1 cellular context compared by ENCODE assay signal in the genomic region with DNA sequence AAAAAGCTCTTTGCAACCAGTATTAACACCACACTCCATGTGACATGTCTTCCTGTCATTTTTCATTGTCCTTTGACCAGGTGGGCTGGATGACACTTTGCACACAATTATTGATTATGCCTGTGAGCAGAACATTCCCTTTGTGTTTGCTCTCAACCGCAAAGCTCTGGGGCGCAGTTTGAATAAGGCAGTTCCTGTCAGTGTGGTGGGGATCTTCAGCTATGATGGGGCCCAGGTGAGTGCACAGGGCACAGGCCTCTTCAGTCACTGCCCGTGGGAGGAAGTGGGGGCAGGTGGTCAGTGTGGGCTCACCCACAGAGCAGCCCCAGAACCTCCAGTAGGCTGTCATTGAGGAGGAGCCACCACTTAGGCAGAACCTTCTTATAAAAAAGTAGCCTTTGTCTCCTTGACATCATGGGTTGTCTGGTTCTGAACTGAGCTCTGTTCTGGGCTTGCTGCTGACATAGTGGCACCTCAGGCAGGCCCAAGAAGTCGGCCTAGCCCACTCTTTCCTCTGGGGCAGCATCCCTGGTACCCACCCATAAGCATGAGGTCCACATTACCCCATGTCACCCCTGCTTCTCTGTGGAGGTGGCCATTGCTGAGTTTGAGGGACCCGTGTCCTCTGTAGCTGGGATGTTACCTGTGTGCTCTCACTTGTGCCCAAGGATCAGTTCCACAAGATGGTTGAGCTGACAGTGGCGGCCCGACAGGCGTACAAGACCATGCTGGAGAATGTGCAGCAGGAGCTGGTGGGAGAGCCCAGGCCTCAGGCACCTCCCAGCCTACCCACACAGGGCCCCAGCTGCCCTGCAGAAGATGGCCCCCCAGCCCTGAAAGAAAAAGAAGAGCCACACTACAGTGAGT.
TF ChIP-seq lines count a peak whose summit lies in the region.

No MANE protein-coding gene starts in this region.

TF ChIP-seq in HepG2, 621 proteins besides CTCF, POLR2A, EP300 and RAD21 (continued from another document and continues in another):
- TF ChIP-seq, protein P1, sequence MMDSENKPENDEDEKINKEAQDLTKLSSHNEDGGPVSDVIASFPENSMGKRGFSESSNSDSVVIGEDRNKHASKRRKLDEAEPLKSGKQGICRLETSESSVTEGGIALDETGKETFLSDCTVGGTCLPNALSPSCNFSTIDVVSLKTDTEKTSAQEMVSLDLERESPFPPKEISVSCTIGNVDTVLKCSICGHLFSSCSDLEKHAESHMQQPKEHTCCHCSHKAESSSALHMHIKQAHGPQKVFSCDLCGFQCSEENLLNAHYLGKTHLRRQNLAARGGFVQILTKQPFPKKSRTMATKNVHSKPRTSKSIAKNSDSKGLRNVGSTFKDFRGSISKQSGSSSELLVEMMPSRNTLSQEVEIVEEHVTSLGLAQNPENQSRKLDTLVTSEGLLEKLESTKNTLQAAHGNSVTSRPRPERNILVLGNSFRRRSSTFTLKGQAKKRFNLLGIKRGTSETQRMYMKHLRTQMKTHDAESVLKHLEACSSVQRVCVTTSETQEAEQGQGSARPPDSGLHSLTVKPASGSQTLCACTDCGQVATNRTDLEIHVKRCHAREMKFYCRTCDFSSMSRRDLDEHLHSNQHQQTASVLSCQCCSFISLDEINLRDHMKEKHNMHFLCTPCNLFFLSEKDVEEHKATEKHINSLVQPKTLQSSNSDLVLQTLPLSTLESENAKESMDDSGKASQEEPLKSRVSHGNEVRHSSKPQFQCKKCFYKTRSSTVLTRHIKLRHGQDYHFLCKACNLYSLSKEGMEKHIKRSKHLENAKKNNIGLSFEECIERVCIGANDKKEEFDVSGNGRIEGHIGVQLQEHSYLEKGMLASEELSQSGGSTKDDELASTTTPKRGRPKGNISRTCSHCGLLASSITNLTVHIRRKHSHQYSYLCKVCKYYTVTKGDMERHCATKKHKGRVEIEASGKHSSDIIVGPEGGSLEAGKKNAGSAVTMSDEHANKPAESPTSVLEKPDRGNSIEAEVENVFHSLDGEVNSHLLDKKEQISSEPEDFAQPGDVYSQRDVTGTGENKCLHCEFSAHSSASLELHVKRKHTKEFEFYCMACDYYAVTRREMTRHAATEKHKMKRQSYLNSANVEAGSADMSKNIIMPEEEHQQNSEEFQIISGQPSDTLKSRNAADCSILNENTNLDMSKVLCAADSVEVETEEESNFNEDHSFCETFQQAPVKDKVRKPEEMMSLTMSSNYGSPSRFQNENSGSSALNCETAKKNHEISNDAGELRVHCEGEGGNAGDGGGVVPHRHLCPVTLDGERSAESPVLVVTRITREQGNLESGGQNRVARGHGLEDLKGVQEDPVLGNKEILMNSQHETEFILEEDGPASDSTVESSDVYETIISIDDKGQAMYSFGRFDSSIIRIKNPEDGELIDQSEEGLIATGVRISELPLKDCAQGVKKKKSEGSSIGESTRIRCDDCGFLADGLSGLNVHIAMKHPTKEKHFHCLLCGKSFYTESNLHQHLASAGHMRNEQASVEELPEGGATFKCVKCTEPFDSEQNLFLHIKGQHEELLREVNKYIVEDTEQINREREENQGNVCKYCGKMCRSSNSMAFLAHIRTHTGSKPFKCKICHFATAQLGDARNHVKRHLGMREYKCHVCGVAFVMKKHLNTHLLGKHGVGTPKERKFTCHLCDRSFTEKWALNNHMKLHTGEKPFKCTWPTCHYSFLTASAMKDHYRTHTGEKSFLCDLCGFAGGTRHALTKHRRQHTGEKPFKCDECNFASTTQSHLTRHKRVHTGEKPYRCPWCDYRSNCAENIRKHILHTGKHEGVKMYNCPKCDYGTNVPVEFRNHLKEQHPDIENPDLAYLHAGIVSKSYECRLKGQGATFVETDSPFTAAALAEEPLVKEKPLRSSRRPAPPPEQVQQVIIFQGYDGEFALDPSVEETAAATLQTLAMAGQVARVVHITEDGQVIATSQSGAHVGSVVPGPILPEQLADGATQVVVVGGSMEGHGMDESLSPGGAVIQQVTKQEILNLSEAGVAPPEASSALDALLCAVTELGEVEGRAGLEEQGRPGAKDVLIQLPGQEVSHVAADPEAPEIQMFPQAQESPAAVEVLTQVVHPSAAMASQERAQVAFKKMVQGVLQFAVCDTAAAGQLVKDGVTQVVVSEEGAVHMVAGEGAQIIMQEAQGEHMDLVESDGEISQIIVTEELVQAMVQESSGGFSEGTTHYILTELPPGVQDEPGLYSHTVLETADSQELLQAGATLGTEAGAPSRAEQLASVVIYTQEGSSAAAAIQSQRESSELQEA (CRISPR knock-in tag; IDR thresholded peaks at IDR 0.05; ENCODE audit: not compliant biosample characterization) = peak; percentile 50
- no peak for TF ChIP-seq IKZF1 (IDR thresholded peaks at IDR 0.05)
- TF ChIP-seq RARG (CRISPR knock-in tag; IDR thresholded peaks at IDR 0.05; ENCODE audit: low read depth) = no peak
- 0 out of 2 replicates have a peak, but pooled peaks have one; percentile 44 for TF ChIP-seq KLF9 (CRISPR knock-in tag; IDR thresholded peaks at IDR 0.05; ENCODE audit: low read depth)
- TF ChIP-seq, protein P2, sequence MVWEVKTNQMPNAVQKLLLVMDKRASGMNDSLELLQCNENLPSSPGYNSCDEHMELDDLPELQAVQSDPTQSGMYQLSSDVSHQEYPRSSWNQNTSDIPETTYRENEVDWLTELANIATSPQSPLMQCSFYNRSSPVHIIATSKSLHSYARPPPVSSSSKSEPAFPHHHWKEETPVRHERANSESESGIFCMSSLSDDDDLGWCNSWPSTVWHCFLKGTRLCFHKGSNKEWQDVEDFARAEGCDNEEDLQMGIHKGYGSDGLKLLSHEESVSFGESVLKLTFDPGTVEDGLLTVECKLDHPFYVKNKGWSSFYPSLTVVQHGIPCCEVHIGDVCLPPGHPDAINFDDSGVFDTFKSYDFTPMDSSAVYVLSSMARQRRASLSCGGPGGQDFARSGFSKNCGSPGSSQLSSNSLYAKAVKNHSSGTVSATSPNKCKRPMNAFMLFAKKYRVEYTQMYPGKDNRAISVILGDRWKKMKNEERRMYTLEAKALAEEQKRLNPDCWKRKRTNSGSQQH (CRISPR knock-in tag; IDR thresholded peaks at IDR 0.05; ENCODE audit: low read depth) = peak; percentile 93
- TF ChIP-seq ZNF30 (CRISPR knock-in tag; IDR thresholded peaks at IDR 0.05) = no peak
- no peak for TF ChIP-seq TRIM24 (CRISPR knock-in tag; IDR thresholded peaks at IDR 0.05)
- TF ChIP-seq, protein P3, sequence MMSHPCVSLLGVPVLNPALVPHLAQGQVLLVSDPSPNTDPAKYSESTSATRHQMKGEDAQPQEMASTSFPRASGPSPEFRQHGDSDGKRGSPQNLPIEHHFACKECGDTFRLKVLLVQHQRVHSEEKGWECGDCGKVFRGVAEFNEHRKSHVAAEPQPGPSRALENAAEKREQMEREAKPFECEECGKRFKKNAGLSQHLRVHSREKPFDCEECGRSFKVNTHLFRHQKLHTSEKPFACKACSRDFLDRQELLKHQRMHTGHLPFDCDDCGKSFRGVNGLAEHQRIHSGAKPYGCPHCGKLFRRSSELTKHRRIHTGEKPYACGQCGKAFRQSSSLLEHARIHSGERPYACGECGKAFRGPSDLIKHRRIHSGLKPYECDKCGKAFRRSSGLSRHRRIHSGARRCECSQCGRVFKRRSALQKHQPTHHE (CRISPR knock-in tag; IDR thresholded peaks at IDR 0.05; ENCODE audit: borderline replicate concordance) = no peak
- 0 out of 2 replicates have a peak, but pooled peaks have one; percentile 90 for TF ChIP-seq ZNF124 (CRISPR knock-in tag; IDR thresholded peaks at IDR 0.05)
- TF ChIP-seq, protein P4, sequence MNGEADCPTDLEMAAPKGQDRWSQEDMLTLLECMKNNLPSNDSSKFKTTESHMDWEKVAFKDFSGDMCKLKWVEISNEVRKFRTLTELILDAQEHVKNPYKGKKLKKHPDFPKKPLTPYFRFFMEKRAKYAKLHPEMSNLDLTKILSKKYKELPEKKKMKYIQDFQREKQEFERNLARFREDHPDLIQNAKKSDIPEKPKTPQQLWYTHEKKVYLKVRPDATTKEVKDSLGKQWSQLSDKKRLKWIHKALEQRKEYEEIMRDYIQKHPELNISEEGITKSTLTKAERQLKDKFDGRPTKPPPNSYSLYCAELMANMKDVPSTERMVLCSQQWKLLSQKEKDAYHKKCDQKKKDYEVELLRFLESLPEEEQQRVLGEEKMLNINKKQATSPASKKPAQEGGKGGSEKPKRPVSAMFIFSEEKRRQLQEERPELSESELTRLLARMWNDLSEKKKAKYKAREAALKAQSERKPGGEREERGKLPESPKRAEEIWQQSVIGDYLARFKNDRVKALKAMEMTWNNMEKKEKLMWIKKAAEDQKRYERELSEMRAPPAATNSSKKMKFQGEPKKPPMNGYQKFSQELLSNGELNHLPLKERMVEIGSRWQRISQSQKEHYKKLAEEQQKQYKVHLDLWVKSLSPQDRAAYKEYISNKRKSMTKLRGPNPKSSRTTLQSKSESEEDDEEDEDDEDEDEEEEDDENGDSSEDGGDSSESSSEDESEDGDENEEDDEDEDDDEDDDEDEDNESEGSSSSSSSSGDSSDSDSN (CRISPR knock-in tag; IDR thresholded peaks at IDR 0.05) = peak; percentile 41; the same call in 1 of the 2 replicates
- peak; percentile 46; the same call in 1 of the 2 replicates for TF ChIP-seq ZFY (CRISPR knock-in tag; IDR thresholded peaks at IDR 0.05)
- TF ChIP-seq POLR2AphosphoS2 (IDR thresholded peaks at IDR 0.05; ENCODE audit: low read depth, low read length) = no peak
- TF ChIP-seq CREM (IDR thresholded peaks at IDR 0.05) = peak; percentile 78
- TF ChIP-seq CREM (CRISPR knock-in tag; IDR thresholded peaks at IDR 0.05) = no peak
- no peak for TF ChIP-seq GLI4 (CRISPR knock-in tag; IDR thresholded peaks at IDR 0.05; ENCODE audit: borderline replicate concordance)
- TF ChIP-seq MYC (CRISPR knock-in tag; IDR thresholded peaks at IDR 0.05; ENCODE audit: borderline replicate concordance) = peak; percentile 31; the same call in 1 of the 2 replicates
- TF ChIP-seq ZBTB7B (CRISPR knock-in tag; IDR thresholded peaks at IDR 0.05) = peak; percentile 97
- TF ChIP-seq ZSCAN9 (CRISPR knock-in tag; IDR thresholded peaks at IDR 0.05; ENCODE audit: borderline replicate concordance) = peak; percentile 89
- no peak for TF ChIP-seq PCBP2 (optimal IDR thresholded peaks at IDR 0.05; ENCODE audit: low read depth, low read length, poor library complexity, severe bottlenecking)
- TF ChIP-seq, protein P5, sequence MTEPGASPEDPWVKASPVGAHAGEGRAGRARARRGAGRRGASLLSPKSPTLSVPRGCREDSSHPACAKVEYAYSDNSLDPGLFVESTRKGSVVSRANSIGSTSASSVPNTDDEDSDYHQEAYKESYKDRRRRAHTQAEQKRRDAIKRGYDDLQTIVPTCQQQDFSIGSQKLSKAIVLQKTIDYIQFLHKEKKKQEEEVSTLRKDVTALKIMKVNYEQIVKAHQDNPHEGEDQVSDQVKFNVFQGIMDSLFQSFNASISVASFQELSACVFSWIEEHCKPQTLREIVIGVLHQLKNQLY (CRISPR knock-in tag; IDR thresholded peaks at IDR 0.05) = peak; percentile 95
- no peak for TF ChIP-seq MATR3 (CRISPR knock-in tag; IDR thresholded peaks at IDR 0.05)
- TF ChIP-seq, protein P6, sequence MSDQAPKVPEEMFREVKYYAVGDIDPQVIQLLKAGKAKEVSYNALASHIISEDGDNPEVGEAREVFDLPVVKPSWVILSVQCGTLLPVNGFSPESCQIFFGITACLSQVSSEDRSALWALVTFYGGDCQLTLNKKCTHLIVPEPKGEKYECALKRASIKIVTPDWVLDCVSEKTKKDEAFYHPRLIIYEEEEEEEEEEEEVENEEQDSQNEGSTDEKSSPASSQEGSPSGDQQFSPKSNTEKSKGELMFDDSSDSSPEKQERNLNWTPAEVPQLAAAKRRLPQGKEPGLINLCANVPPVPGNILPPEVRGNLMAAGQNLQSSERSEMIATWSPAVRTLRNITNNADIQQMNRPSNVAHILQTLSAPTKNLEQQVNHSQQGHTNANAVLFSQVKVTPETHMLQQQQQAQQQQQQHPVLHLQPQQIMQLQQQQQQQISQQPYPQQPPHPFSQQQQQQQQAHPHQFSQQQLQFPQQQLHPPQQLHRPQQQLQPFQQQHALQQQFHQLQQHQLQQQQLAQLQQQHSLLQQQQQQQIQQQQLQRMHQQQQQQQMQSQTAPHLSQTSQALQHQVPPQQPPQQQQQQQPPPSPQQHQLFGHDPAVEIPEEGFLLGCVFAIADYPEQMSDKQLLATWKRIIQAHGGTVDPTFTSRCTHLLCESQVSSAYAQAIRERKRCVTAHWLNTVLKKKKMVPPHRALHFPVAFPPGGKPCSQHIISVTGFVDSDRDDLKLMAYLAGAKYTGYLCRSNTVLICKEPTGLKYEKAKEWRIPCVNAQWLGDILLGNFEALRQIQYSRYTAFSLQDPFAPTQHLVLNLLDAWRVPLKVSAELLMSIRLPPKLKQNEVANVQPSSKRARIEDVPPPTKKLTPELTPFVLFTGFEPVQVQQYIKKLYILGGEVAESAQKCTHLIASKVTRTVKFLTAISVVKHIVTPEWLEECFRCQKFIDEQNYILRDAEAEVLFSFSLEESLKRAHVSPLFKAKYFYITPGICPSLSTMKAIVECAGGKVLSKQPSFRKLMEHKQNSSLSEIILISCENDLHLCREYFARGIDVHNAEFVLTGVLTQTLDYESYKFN (CRISPR knock-in tag; conservative IDR thresholded peaks at IDR 0.05) = peak; percentile 99
- peak; percentile 79; the same call in 1 of the 2 replicates for TF ChIP-seq RXRA (CRISPR knock-in tag; IDR thresholded peaks at IDR 0.05)
- no peak for TF ChIP-seq ZNF558 (CRISPR knock-in tag; IDR thresholded peaks at IDR 0.05; ENCODE audit: borderline replicate concordance)
- TF ChIP-seq SRSF4 (IDR thresholded peaks at IDR 0.05; ENCODE audit: low read depth, low read length, poor library complexity, severe bottlenecking) = no peak
- peak; percentile 77; the same call in 1 of the 2 replicates for TF ChIP-seq CBX5 (CRISPR knock-in tag; IDR thresholded peaks at IDR 0.05; ENCODE audit: borderline replicate concordance)
- TF ChIP-seq ZNF567 (CRISPR knock-in tag; IDR thresholded peaks at IDR 0.05; ENCODE audit: borderline replicate concordance) = no peak
- TF ChIP-seq MBNL3 (CRISPR knock-in tag; conservative IDR thresholded peaks at IDR 0.05) = no peak
- TF ChIP-seq, protein P7, sequence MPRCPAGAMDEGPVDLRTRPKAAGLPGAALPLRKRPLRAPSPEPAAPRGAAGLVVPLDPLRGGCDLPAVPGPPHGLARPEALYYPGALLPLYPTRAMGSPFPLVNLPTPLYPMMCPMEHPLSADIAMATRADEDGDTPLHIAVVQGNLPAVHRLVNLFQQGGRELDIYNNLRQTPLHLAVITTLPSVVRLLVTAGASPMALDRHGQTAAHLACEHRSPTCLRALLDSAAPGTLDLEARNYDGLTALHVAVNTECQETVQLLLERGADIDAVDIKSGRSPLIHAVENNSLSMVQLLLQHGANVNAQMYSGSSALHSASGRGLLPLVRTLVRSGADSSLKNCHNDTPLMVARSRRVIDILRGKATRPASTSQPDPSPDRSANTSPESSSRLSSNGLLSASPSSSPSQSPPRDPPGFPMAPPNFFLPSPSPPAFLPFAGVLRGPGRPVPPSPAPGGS (CRISPR knock-in tag; IDR thresholded peaks at IDR 0.05) = peak; percentile 68; the same call in 1 of the 2 replicates
- TF ChIP-seq ZNF777 (CRISPR knock-in tag; IDR thresholded peaks at IDR 0.05) = no peak
- peak; percentile 71 for TF ChIP-seq ELF1 (CRISPR knock-in tag; IDR thresholded peaks at IDR 0.05)
- TF ChIP-seq ZMYM3 (CRISPR knock-in tag; IDR thresholded peaks at IDR 0.05) = peak; percentile 62; the same call in 1 of the 2 replicates
